16 cellular contexts compared by ENCODE assay signal in genomic region chr15:48935236-48935635, GRCh38. TPM values are rescaled to one million over a fixed set of nuclear protein-coding genes. Genes with fewer than 3 reads are reported as not detected.
"Had no signal": no experiment of that assay in that cellular context is flagged by ENCODE, and none has a peak within 500 bp of the region (broad histone marks: within the 10 kb centered on the region; RNA-seq: fewer than 3 reads in every experiment).

No MANE protein-coding gene starts in this region.

- H3K4me1 Mint-ChIP-seq: naive thymus-derived CD8-positive, alpha-beta T cell had no signal

- H3K27ac ChIP-seq: esophagus squamous epithelium, foreskin keratinocyte, neutrophil, ovary, right atrium auricular region, sigmoid colon, tibial artery, upper lobe of right lung, vagina had no signal

- H3K36me3 ChIP-seq: esophagus squamous epithelium, neutrophil, ovary, right atrium auricular region, sigmoid colon, tibial artery, upper lobe of right lung, vagina had no signal

- ATAC-seq: effector memory CD8-positive, alpha-beta T cell; foreskin keratinocyte; mucosa of descending colon; naive thymus-derived CD8-positive, alpha-beta T cell; upper lobe of right lung had no signal

- H3K4me3 ChIP-seq: esophagus squamous epithelium, mucosa of descending colon, ovary, right atrium auricular region, sigmoid colon, skin epidermis, tibial artery, upper lobe of right lung, vagina had no signal

- H3K4me3 Mint-ChIP-seq: dendritic cell treated with granulocyte-macrophage colony-stimulating factor and Interleukin-4, amounts not matched to agents 40 ng/mL and 50 ng/mL, for 4 days; effector memory CD8-positive, alpha-beta T cell; naive thymus-derived CD8-positive, alpha-beta T cell had no signal

- H3K9me3 ChIP-seq: esophagus squamous epithelium, mucosa of descending colon, neutrophil, ovary, right atrium auricular region, sigmoid colon, tibial artery, upper lobe of right lung, vagina had no signal

- H3K9me3 Mint-ChIP-seq: dendritic cell treated with granulocyte-macrophage colony-stimulating factor and Interleukin-4, amounts not matched to agents 40 ng/mL and 50 ng/mL, for 4 days; effector memory CD8-positive, alpha-beta T cell had no signal

- H3K27ac Mint-ChIP-seq: dendritic cell treated with granulocyte-macrophage colony-stimulating factor and Interleukin-4, amounts not matched to agents 40 ng/mL and 50 ng/mL, for 4 days; effector memory CD8-positive, alpha-beta T cell; naive thymus-derived CD8-positive, alpha-beta T cell had no signal

- DNase-seq: effector memory CD8-positive, alpha-beta T cell; esophagus squamous epithelium; foreskin keratinocyte; mucosa of descending colon; naive thymus-derived CD8-positive, alpha-beta T cell; ovary; sigmoid colon; stimulated activated naive CD4-positive, alpha-beta T cell treated with Interleukin-2 at 50 U/mL for 16 hours; tibial artery; upper lobe of right lung had no signal

- H3K27me3 ChIP-seq: esophagus squamous epithelium, foreskin keratinocyte, neutrophil, ovary, right atrium auricular region, sigmoid colon, tibial artery, upper lobe of right lung, vagina had no signal

- H3K4me1 ChIP-seq: esophagus squamous epithelium, sigmoid colon, upper lobe of right lung, vagina had no signal

- H3K36me3 Mint-ChIP-seq: naive thymus-derived CD8-positive, alpha-beta T cell had no signal

RNA-seq across cellular contexts. Expression of gene SHC4, which starts 28.5 kb away (rescaled TPM):
- total RNA-seq: mesenteric fat pad; naive thymus-derived CD8-positive, alpha-beta T cell had no signal
- polyA plus RNA-seq: naive thymus-derived CD8-positive, alpha-beta T cell had no signal
